1 cellular context compared by ENCODE assay signal in the genomic region with DNA sequence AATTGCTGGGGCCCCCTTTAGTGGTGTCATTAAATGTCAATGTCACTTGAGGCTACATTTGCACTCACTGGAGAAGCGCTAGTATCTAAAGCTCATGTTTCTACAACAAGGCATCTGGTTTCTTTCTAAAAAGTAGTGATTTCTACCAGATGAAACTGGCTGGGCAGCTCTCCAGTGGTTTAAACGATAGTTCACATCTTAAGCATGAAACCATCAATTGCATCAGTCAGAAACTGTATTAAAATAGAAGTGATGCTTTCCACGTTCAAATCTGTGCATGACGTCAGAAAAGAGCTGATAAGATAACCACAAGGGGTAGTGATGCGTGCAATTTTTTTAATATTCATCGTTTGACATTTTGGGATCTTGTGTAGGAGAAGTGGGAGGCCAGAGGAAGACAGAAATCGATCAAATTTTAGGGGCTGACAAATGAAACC.
TF ChIP-seq lines count a peak whose summit lies in the region.

No MANE protein-coding gene starts in this region.

TF ChIP-seq in SK-N-SH, 30 proteins besides CTCF, POLR2A, EP300 and RAD21 (continued from another document):
- TF ChIP-seq NRF1 (IDR thresholded peaks at IDR 0.05; ENCODE audit: low read depth, low read length) (no peak), TAF1 (IDR thresholded peaks at IDR 0.05; ENCODE audit: borderline replicate concordance, low read depth, low read length) (no peak)
